11 cellular contexts compared by ENCODE assay signal in genomic region chr10:103676058-103676785, GRCh38.
DNase-seq lines count a peak whose midpoint lies in the region; ATAC-seq, FAIRE-seq and TF ChIP-seq lines count a peak whose summit lies in the region.
"Had no signal": no experiment of that assay in that cellular context is flagged by ENCODE, and none has a peak within 500 bp of the region (broad histone marks: within the 10 kb centered on the region; RNA-seq: fewer than 3 reads in every experiment).

No MANE protein-coding gene starts in this region.

- BruUV-seq in Caco-2 (replicated peaks; lab: Mats Ljungman, UMichigan), result no TSS peak

- no peak for TF ChIP-seq POLR2A in GM12892 (IDR thresholded peaks at IDR 0.05; ENCODE audit: low read depth, low read length)

- no peaks in the 10 kb centered on the region for H3K4me1 Mint-ChIP-seq in Caco-2 (ENCODE audit: low read depth, unreplicated experiment)

- CTCF ChIA-PET in Caco-2 (lab: Charles Lee), result no interaction called here

- H3K27ac Mint-ChIP-seq in Caco-2 (ENCODE audit: unreplicated experiment), result peak overlapping the region; percentile 93
- H3K27ac Mint-ChIP-seq: activated naive CD4-positive, alpha-beta T cell treated with anti-CD3 and anti-CD28 coated beads for 36 hours had no signal

- no peaks in the 10 kb centered on the region for H3K36me3 ChIP-seq in Caco-2 (ENCODE audit: control insufficient read depth, insufficient read depth, low read length)
- no peaks in the 10 kb centered on the region for H3K36me3 ChIP-seq in ascending aorta
- peaks cover 0 to 3% (median 0%) of the 10 kb centered on the region in 3 donors for H3K36me3 ChIP-seq in skeletal muscle tissue (ENCODE audit: control insufficient read depth in 3 of 3, insufficient read depth in 3 of 3, low read length in 3 of 3)

- intact Hi-C loops in Caco-2 (cut with micrococcal nuclease; ENCODE audit: unreplicated experiment), result loop anchor here (1.0 kb wide), 2 partner anchors 9 to 10 kb away; no protein-coding TSS in a partner anchor
- intact Hi-C loops in ascending aorta (cut with DNase I), result no loop called here

- H3K27ac ChIP-seq in ascending aorta (peak overlapping the region; percentile 17 to 75), skeletal muscle tissue (ENCODE audit: low read depth, low read length) (peak overlapping the region; percentile 88)

- POLR2A ChIA-PET in Caco-2 (lab: Charles Lee), result no interaction called here

- DNase-seq in Caco-2 (peak; percentile 78 to 87), ascending aorta (ENCODE audit: low spot score in 2 of 2) (peak in 1 of 2 donors; percentile 76), hepatic stellate cell (ENCODE audit: low spot score) (peak; percentile 47), GM12892 (ENCODE audit: insufficient read length) (no peak), dedifferentiated amniotic fluid mesenchymal stem cell (ENCODE audit: extremely low spot score) (no peak), COLO668 (lab: John Stamatoyannopoulos, UW; ENCODE audit: unreplicated experiment) (no peak)
- DNase-seq: activated naive CD4-positive, alpha-beta T cell treated with anti-CD3 and anti-CD28 coated beads for 36 hours; NCI-H1930 had no signal

- H3K4me1 ChIP-seq in Caco-2, result peaks cover 32% of the 10 kb centered on the region
- no peaks in the 10 kb centered on the region for H3K4me1 ChIP-seq in ascending aorta
- peaks cover 34 to 38% (median 36%) of the 10 kb centered on the region in 3 donors for H3K4me1 ChIP-seq in skeletal muscle tissue (ENCODE audit: control insufficient read depth in 3 of 3, insufficient read depth in 3 of 3, low read length in 3 of 3)

- H3K9me3 Mint-ChIP-seq in Caco-2 (ENCODE audit: unreplicated experiment), result no peaks in the 10 kb centered on the region
- H3K9me3 Mint-ChIP-seq: activated naive CD4-positive, alpha-beta T cell treated with anti-CD3 and anti-CD28 coated beads for 36 hours had no signal

- H3K4me3 Mint-ChIP-seq in Caco-2 (ENCODE audit: unreplicated experiment), result peak overlapping the region; percentile 35
- H3K4me3 Mint-ChIP-seq: activated naive CD4-positive, alpha-beta T cell treated with anti-CD3 and anti-CD28 coated beads for 36 hours had no signal

- H3K27me3 Mint-ChIP-seq in Caco-2 (ENCODE audit: insufficient read depth, unreplicated experiment), result no peaks in the 10 kb centered on the region

- no peak for FAIRE-seq in GM12892 (lab: Jason Lieb, UNC)
- FAIRE-seq: G401.6 had no signal

- H3K4me3 ChIP-seq in Caco-2 (ENCODE audit: low read depth, low read length) (no peak overlapping the region), ascending aorta (no peak overlapping the region), skeletal muscle tissue (ENCODE audit: low read length in 3 of 3) (no peak overlapping the region)

- ATAC-seq in HG03159 (IDR thresholded peaks at IDR 0.05; ENCODE audit: unreplicated experiment), result no peak

- H3K36me3 Mint-ChIP-seq in Caco-2 (ENCODE audit: insufficient read depth, unreplicated experiment), result no peaks in the 10 kb centered on the region

- H3K9ac ChIP-seq in skeletal muscle tissue (ENCODE audit: low read depth in 1 of 3, low read length in 3 of 3), result peak overlapping the region in 1 of 3 donors; percentile 54

- H3K9me3 ChIP-seq in Caco-2 (no peaks in the 10 kb centered on the region), ascending aorta (no peaks in the 10 kb centered on the region), skeletal muscle tissue (ENCODE audit: control insufficient read depth in 3 of 3, low read length in 3 of 3) (no peaks in the 10 kb centered on the region)

- H3K27me3 ChIP-seq in Caco-2 (replicated peaks; ENCODE audit: control insufficient read depth, insufficient read depth, low read length) (no peaks in the 10 kb centered on the region), ascending aorta (no peaks in the 10 kb centered on the region), skeletal muscle tissue (ENCODE audit: control insufficient read depth in 3 of 3, insufficient read depth in 3 of 3, low read length in 3 of 3) (no peaks in the 10 kb centered on the region)

- no peak for TF ChIP-seq CTCF in Caco-2 (IDR thresholded peaks at IDR 0.05; ENCODE audit: insufficient read depth in 1 of 2, low read depth in 1 of 2, low read length in 1 of 2, severe bottlenecking in 1 of 2, unreplicated experiment in 1 of 2)
- no peak for TF ChIP-seq CTCF in ascending aorta (IDR thresholded peaks at IDR 0.05)

Comparison
In these comparisons a context has a peak if more than half of its experiments do, and no peak if none do; other contexts are left out.
1. DNase-seq: peak in Caco-2 (2 of 2) and hepatic stellate cell (single experiment); none in GM12892 (single experiment), dedifferentiated amniotic fluid mesenchymal stem cell (single experiment) and COLO668 (single experiment).